In genomic region chr9:96061293-96061987, GRCh38 we compare ENCODE assay signal across 8 cellular contexts.
A peak's percentile ranks its signal among the peaks of the same experiment; 100 is the strongest.
DNase-seq lines count a peak whose midpoint lies in the region; TF ChIP-seq lines count a peak whose summit lies in the region.

No MANE protein-coding gene starts in this region.

- no peak overlapping the region for H3K4me3 ChIP-seq in Jurkat, Clone E6-1 (ENCODE audit: low read length)
- H3K4me3 ChIP-seq in coronary artery: no peak overlapping the region

- peak; percentile 52 for TF ChIP-seq CTCF in coronary artery (IDR thresholded peaks at IDR 0.05)

- H3K27ac ChIP-seq in coronary artery: peak overlapping the region; percentile 4 to 60

- DNase-seq in D341Med (ENCODE audit: low spot score) (peak; percentile 67), coronary artery (ENCODE audit: low spot score) (peak; percentile 75), lung microvascular endothelial cell (ENCODE audit: low read depth in 2 of 2) (peak; percentile 68 to 79), ecto neural progenitor cell (ENCODE audit: low spot score) (no peak), NCI-H187 (lab: John Stamatoyannopoulos, UW) (no peak)
- DNase-seq in Jurkat, Clone E6-1 (ENCODE audit: low read depth, low spot score): peak; percentile 28
- peak; percentile 32 for DNase-seq in activated CD4-positive, alpha-beta T cell treated with anti-CD3 and anti-CD28 coated beads for 1 hour
- peak; percentile 12 for DNase-seq in stimulated activated naive CD4-positive, alpha-beta T cell treated with Interleukin-2 at 50 U/mL for 16 hours (lab: John Stamatoyannopoulos, UW)

Comparison
In these comparisons a context has a peak if more than half of its experiments do, and no peak if none do; other contexts are left out.
1. DNase-seq: peak in D341Med (single experiment), Jurkat, Clone E6-1 (single experiment), activated CD4-positive, alpha-beta T cell treated with anti-CD3 and anti-CD28 coated beads for 1 hour (single experiment), coronary artery (single experiment), lung microvascular endothelial cell (2 of 2) and stimulated activated naive CD4-positive, alpha-beta T cell treated with Interleukin-2 at 50 U/mL for 16 hours (single experiment); none in ecto neural progenitor cell (single experiment) and NCI-H187 (0 of 2).